8 cellular contexts compared by ENCODE assay signal in the genomic region with DNA sequence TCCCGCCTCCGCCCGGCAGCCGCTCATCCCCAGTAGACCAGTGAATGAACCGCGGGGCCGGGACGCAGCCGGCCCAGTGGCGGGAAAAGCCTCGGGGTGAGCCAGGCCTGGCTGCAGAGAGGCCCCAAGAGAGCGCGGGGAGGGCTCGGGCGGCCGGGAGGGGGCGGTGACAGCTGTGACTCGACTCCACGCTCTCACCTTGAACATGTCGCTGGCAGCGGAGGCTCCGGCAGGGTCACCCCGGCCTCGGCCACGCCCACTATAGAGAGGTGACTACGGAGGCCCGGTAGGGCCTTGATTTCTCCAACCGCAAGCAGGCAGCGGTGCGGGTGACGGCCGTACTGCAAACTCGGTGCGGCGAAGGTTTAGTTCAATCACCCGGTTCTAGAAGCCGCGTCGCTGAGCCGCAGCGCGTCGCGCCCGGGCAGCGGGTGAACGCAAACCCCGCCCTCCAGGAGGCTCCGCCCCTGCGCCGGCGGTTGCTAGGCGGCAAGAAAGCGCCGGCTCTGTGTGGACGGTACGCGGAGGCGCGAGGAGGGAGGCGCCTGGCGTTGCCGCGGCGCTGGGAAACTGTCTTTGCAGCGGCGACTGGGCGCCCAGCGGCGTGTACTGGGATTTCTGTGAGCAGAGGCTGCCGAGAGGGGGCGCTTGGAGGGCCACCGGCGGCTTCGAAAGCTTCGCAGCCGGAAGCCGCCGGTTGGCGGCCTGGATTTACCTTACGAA. TPM values are rescaled to one million over a fixed set of nuclear protein-coding genes. Genes with fewer than 3 reads are reported as not detected.
DNase-seq lines count a peak whose midpoint lies in the region; ATAC-seq and TF ChIP-seq lines count a peak whose summit lies in the region.

A gene (minus strand): TSS at position 443 of the 723 bp plus-strand sequence. CDS start 236 bp downstream, at position 207.
A gene with protein sequence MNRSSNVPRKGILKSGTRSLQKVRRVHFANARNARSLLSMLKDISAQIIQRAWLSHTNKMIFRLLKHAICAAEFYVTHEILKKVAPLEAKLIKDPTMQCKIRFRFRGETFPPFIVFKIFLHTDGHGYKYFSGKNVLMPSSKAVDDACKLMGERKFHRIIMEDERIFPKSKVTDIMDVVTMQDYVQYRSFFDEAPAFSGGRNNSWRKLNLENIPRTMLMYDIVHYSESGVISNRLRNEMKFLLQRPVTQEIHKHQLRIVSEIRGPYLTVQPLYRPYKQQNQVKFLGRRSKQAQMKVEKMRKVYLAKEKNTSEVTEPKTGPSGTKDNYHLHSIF (plus strand): TSS at position 511 of the 723 bp plus-strand sequence. CDS start 2,297 bp downstream, outside the sequence.

- H3K9ac ChIP-seq in duodenal mucosa (ENCODE audit: low read depth in 1 of 2, low read length in 2 of 2), result peak within 1 kb of the TSS; percentile 66 to 75

- no peaks in the 10 kb centered on the region for H3K9me3 Mint-ChIP-seq in CD8-positive, alpha-beta T cell
- no peaks in the 10 kb centered on the region for H3K9me3 Mint-ChIP-seq in activated CD4-positive, alpha-beta memory T cell treated with anti-CD3 and anti-CD28 coated beads, Interleukin-2, amount 10 ng/mL, durations not matched to agents 7 days and 5 days

- no peaks in the 10 kb centered on the region for H3K27me3 ChIP-seq in CD8-positive, alpha-beta T cell (ENCODE audit: insufficient read depth, low read length)
- H3K27me3 ChIP-seq in duodenal mucosa (ENCODE audit: control insufficient read depth in 1 of 2, insufficient read depth in 2 of 2, low read length in 2 of 2), result no peaks in the 10 kb centered on the region

- peak within 1 kb of the TSS; percentile 71 for H3K4me3 ChIP-seq in CD8-positive, alpha-beta T cell (ENCODE audit: low read depth, low read length)
- H3K4me3 ChIP-seq in duodenal mucosa (ENCODE audit: low read depth in 1 of 2, low read length in 2 of 2), result peak within 1 kb of the TSS; percentile 74 to 76

- intact Hi-C loops in CD8-positive, alpha-beta T cell (cut with DNase I, micrococcal nuclease), result loop anchor here (1.0 to 10.0 kb wide), 15 partner anchors 23 to 1773 kb away; a partner anchor contains a TSS

- H3K4me3 Mint-ChIP-seq in CD8-positive, alpha-beta T cell, result peak within 1 kb of the TSS; percentile 82
- H3K4me3 Mint-ChIP-seq in activated CD4-positive, alpha-beta memory T cell treated with anti-CD3 and anti-CD28 coated beads, Interleukin-2, amount 10 ng/mL, durations not matched to agents 7 days and 5 days, result peak within 1 kb of the TSS; percentile 77

- H3K27me3 Mint-ChIP-seq in CD8-positive, alpha-beta T cell (ENCODE audit: low read depth), result no peaks in the 10 kb centered on the region
- no peaks in the 10 kb centered on the region for H3K27me3 Mint-ChIP-seq in activated CD4-positive, alpha-beta memory T cell treated with anti-CD3 and anti-CD28 coated beads, Interleukin-2, amount 10 ng/mL, durations not matched to agents 7 days and 5 days

- H3K27ac Mint-ChIP-seq in CD8-positive, alpha-beta T cell, result peak within 1 kb of the TSS; percentile 91
- peak within 1 kb of the TSS; percentile 89 for H3K27ac Mint-ChIP-seq in activated CD4-positive, alpha-beta memory T cell treated with anti-CD3 and anti-CD28 coated beads, Interleukin-2, amount 10 ng/mL, durations not matched to agents 7 days and 5 days

- peak; percentile 41 for TF ChIP-seq CTCF in CD8-positive, alpha-beta T cell (IDR thresholded peaks at IDR 0.05)

- H3K27ac ChIP-seq in CD8-positive, alpha-beta T cell (ENCODE audit: low read depth, low read length), result peak within 1 kb of the TSS; percentile 89
- peak within 1 kb of the TSS; percentile 91 for H3K27ac ChIP-seq in duodenal mucosa (ENCODE audit: low read depth, low read length)

- peak; percentile 79 to 93 (median 87) for DNase-seq in CD8-positive, alpha-beta T cell
- DNase-seq in NCI-H82 (lab: John Stamatoyannopoulos, UW) (peak; percentile 98), lung microvascular endothelial cell (ENCODE audit: low read depth in 2 of 2) (peak; percentile 93 to 95)
- peak; percentile 93 for DNase-seq in activated CD4-positive, alpha-beta memory T cell treated with anti-CD3 and anti-CD28 coated beads, Interleukin-2, amount 10 ng/mL, durations not matched to agents 7 days and 5 days
- DNase-seq in stimulated activated CD8-positive, alpha-beta memory T cell treated with anti-CD3 and anti-CD28 coated beads, Interleukin-12 subunit alpha, Interleukin-12 subunit beta, amount 100 ng/mL, for 1 hour (ENCODE audit: low read depth), result peak; percentile 73

- POLR2A ChIA-PET in CD8-positive, alpha-beta T cell (lab: Charles Lee), result interaction anchor here (0.8 to 2.9 kb wide), 6 partner anchors 45 to 242 kb away, joined by 3 to 22 read pairs (median 4); a partner anchor contains a TSS
- POLR2A ChIA-PET in activated CD4-positive, alpha-beta memory T cell treated with anti-CD3 and anti-CD28 coated beads, Interleukin-2, amount 10 ng/mL, durations not matched to agents 7 days and 5 days (lab: Charles Lee), result interaction anchor here (0.6 to 4.5 kb wide), 12 partner anchors 24 to 164 kb away, joined by 3 to 35 read pairs (median 6); a partner anchor contains a TSS

- no peaks in the 10 kb centered on the region for H3K36me3 ChIP-seq in CD8-positive, alpha-beta T cell (ENCODE audit: insufficient read depth, low read length)
- no peaks in the 10 kb centered on the region for H3K36me3 ChIP-seq in duodenal mucosa (ENCODE audit: control insufficient read depth in 1 of 2, insufficient read depth in 2 of 2, low read length in 2 of 2)

- H3K4me1 ChIP-seq in CD8-positive, alpha-beta T cell (ENCODE audit: insufficient read depth, low read length), result peaks cover 13% of the 10 kb centered on the region
- peaks cover 5 to 12% of the 10 kb centered on the region in 2 donors for H3K4me1 ChIP-seq in duodenal mucosa (ENCODE audit: control insufficient read depth in 1 of 2, insufficient read depth in 2 of 2, low read length in 2 of 2)

- no peaks in the 10 kb centered on the region for H3K36me3 Mint-ChIP-seq in CD8-positive, alpha-beta T cell
- no peaks in the 10 kb centered on the region for H3K36me3 Mint-ChIP-seq in activated CD4-positive, alpha-beta memory T cell treated with anti-CD3 and anti-CD28 coated beads, Interleukin-2, amount 10 ng/mL, durations not matched to agents 7 days and 5 days (ENCODE audit: low read depth)

- ATAC-seq in CD8-positive, alpha-beta T cell, result peak; percentile 90
- ATAC-seq in GM19452 (IDR thresholded peaks at IDR 0.05; ENCODE audit: unreplicated experiment), result peak; percentile 97
- peak; percentile 56 for ATAC-seq in HG03575 (IDR thresholded peaks at IDR 0.05; ENCODE audit: extremely low read depth, insufficient number of reproducible peaks, low FRiP score, unreplicated experiment)

- peaks cover 16% of the 10 kb centered on the region for H3K4me1 Mint-ChIP-seq in CD8-positive, alpha-beta T cell (ENCODE audit: low read depth)
- H3K4me1 Mint-ChIP-seq in activated CD4-positive, alpha-beta memory T cell treated with anti-CD3 and anti-CD28 coated beads, Interleukin-2, amount 10 ng/mL, durations not matched to agents 7 days and 5 days, result peaks cover 23% of the 10 kb centered on the region

- H3K9me3 ChIP-seq in CD8-positive, alpha-beta T cell (ENCODE audit: low read length), result no peaks in the 10 kb centered on the region
- H3K9me3 ChIP-seq in duodenal mucosa (ENCODE audit: control insufficient read depth in 1 of 2, low read length in 2 of 2), result no peaks in the 10 kb centered on the region

- CTCF ChIA-PET in CD8-positive, alpha-beta T cell (lab: Charles Lee), result interaction anchor here (1.0 to 3.4 kb wide), 9 partner anchors 46 to 151 kb away, joined by 3 to 13 read pairs (median 4); a partner anchor contains a TSS
- CTCF ChIA-PET in activated CD4-positive, alpha-beta memory T cell treated with anti-CD3 and anti-CD28 coated beads, Interleukin-2, amount 10 ng/mL, durations not matched to agents 7 days and 5 days (lab: Charles Lee), result interaction anchor here (0.7 to 4.2 kb wide), 8 partner anchors 24 to 147 kb away, joined by 3 to 72 read pairs (median 7); a partner anchor contains a TSS

RNA-seq across cellular contexts. Expression of the first gene that starts in this region (rescaled TPM):
- 1 to 10 TPM; 7.6 to 8.2 TPM for total RNA-seq in CD8-positive, alpha-beta T cell
- total RNA-seq in activated CD4-positive, alpha-beta memory T cell treated with anti-CD3 and anti-CD28 coated beads, Interleukin-2, amount 10 ng/mL, durations not matched to agents 7 days and 5 days, result 10 to 100 TPM; 25.1 to 26.3 TPM
- total RNA-seq in lung microvascular endothelial cell, result 4.4 and 4.6 TPM in 2 replicates

RNA-seq across cellular contexts. Expression of the second gene that starts in this region (rescaled TPM):
- not detected for total RNA-seq in CD8-positive, alpha-beta T cell
- not detected for total RNA-seq in activated CD4-positive, alpha-beta memory T cell treated with anti-CD3 and anti-CD28 coated beads, Interleukin-2, amount 10 ng/mL, durations not matched to agents 7 days and 5 days
- total RNA-seq in lung microvascular endothelial cell, result not detected in 2 replicates

Comparison
In these comparisons a context has a peak if more than half of its experiments do, and no peak if none do; other contexts are left out.
1. Peak in every context shown above with its lines: DNase-seq, ATAC-seq, H3K4me3 ChIP-seq and H3K27ac ChIP-seq.